Comparison of ENCODE assay signal across 1 cellular context in the genomic region with DNA sequence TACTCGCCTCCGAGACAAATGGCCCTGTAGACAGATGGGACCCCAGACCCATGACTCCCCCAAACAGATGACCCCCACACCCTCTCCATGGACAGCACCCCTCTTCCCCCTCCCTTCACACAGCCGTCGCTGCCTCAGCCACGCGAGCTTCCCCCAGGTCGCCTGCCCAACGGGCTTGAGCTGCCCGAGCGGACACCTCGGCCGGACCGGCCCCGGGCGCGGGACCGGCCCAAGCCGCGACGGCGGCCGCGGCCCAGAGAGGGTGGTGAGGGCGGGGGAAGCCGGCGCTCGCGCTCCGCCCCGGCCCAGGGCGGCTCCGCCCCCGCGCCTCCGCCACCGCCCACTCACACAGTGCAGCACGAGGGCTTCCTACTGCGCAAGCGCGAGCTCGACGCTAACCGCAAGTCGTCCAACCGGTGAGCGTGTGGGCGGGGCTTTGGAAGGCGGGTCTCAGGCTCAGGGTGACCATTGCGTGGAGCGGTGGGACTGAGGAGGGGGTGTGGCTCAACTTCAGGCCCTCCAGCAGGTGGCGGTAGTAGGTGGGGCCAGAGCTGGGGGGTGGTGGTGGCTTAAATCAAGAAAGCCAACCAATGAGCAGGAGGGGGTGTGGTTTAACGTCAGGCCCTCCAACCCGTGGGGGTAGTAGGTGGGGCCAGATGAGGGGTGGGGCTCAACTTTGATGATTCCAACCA.
TF ChIP-seq lines count a peak whose summit lies in the region.

No MANE protein-coding gene starts in this region.

TF ChIP-seq in GM12878, 131 proteins besides CTCF, POLR2A, EP300 and RAD21 (continued from another document):
- TF ChIP-seq, protein P1, sequence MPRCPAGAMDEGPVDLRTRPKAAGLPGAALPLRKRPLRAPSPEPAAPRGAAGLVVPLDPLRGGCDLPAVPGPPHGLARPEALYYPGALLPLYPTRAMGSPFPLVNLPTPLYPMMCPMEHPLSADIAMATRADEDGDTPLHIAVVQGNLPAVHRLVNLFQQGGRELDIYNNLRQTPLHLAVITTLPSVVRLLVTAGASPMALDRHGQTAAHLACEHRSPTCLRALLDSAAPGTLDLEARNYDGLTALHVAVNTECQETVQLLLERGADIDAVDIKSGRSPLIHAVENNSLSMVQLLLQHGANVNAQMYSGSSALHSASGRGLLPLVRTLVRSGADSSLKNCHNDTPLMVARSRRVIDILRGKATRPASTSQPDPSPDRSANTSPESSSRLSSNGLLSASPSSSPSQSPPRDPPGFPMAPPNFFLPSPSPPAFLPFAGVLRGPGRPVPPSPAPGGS (IDR thresholded peaks at IDR 0.05; ENCODE audit: borderline replicate concordance, insufficient read depth, low read depth, low read length, poor library complexity, severe bottlenecking), result no peak
- TF ChIP-seq POU2F2 (IDR thresholded peaks at IDR 0.05; ENCODE audit: borderline replicate concordance, low read depth, low read length), result no peak
- TF ChIP-seq NFXL1 (IDR thresholded peaks at IDR 0.05; ENCODE audit: borderline replicate concordance), result no peak
- TF ChIP-seq SMARCA5 (IDR thresholded peaks at IDR 0.05), result 0 out of 2 replicates have a peak, but pooled peaks have one; percentile 33
- no peak for TF ChIP-seq HCFC1 (IDR thresholded peaks at IDR 0.05; ENCODE audit: low read length)
- peak; percentile 43 for TF ChIP-seq KLF5 (IDR thresholded peaks at IDR 0.05; ENCODE audit: partially characterized antibody)
- TF ChIP-seq ZNF622 (IDR thresholded peaks at IDR 0.05), result no peak
- no peak for TF ChIP-seq SUPT20H (IDR thresholded peaks at IDR 0.05; ENCODE audit: borderline replicate concordance, control insufficient read depth, low read depth, low read length)
